ENCODE assay signal across 22 cellular contexts in the genomic region with DNA sequence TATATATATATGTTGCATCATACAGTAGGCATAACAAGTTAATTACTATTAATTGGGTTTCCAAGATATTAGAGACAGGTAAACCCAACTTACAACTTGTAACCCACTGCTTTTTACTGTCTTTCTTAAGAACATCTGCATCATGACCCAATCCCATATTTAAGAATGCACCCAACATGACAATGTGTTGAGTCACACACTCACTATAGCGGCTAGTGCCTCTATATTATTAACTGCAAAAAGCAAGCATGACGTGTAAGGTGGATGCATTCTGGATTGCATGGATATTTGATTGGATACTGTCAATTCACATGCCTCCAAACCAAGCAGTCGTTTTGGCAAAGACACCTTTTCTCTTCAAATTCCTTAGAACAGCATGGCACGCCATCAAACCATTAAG.
DNase-seq lines count a peak whose midpoint lies in the region; ATAC-seq and TF ChIP-seq lines count a peak whose summit lies in the region.
"Had no signal": no experiment of that assay in that cellular context is flagged by ENCODE, and none has a peak within 500 bp of the region (broad histone marks: within the 10 kb centered on the region; RNA-seq: fewer than 3 reads in every experiment).

No MANE protein-coding gene starts in this region.

- ATAC-seq in foreskin keratinocyte (peak; percentile 89), psoas muscle (no peak)
- ATAC-seq: activated naive CD4-positive, alpha-beta T cell treated with anti-CD3 and anti-CD28 coated beads, Interleukin-2, amount 50 U/mL, for 72 hours had no signal

- TF ChIP-seq CTCF in AG10803 (conservative IDR thresholded peaks at IDR 0.05; ENCODE audit: low read length) = no peak
- no peak for TF ChIP-seq CTCF in RWPE1 (conservative IDR thresholded peaks at IDR 0.05; ENCODE audit: low read depth)
- TF ChIP-seq CTCF in foreskin keratinocyte (conservative IDR thresholded peaks at IDR 0.05) = no peak
- no peak for TF ChIP-seq CTCF in SK-N-SH (IDR thresholded peaks at IDR 0.05)
- TF ChIP-seq CTCF in psoas muscle (IDR thresholded peaks at IDR 0.05) = no peak

- no peak for TF ChIP-seq EP300 in SK-N-SH (IDR thresholded peaks at IDR 0.05; ENCODE audit: borderline replicate concordance in 1 of 2, low read depth in 1 of 2, low read length in 1 of 2)

- WGBS in SK-N-SH (ENCODE audit: low lambda C conversion rate) = 30% methylated on average over 4 of the region's 4 CpGs
- WGBS in psoas muscle, 3 donors = 80 to 83% (median 82%) methylated on average over 4 of the region's 4 CpGs

- no peaks in the 10 kb centered on the region for H3K79me2 ChIP-seq in SK-N-SH (ENCODE audit: insufficient read depth)
- H3K79me2 ChIP-seq: hepatocyte had no signal

- H3K9me2 ChIP-seq in SK-N-SH = no peaks in the 10 kb centered on the region

- no peaks in the 10 kb centered on the region for H3K9me3 ChIP-seq in SK-N-SH
- no peaks in the 10 kb centered on the region for H3K9me3 ChIP-seq in psoas muscle
- H3K9me3 ChIP-seq: neutrophil, tibial artery had no signal

- intact Hi-C loops in psoas muscle (cut with DNase I) = no loop called here

- H3K4me3 ChIP-seq in AG10803 (ENCODE audit: low read length) (no peak overlapping the region), SK-N-SH (ENCODE audit: low read depth in 2 of 2, low read length in 1 of 2) (no peak overlapping the region), psoas muscle (no peak overlapping the region)
- H3K4me3 ChIP-seq: hepatocyte, lung, PC-9, tibial artery had no signal

- CTCF ChIA-PET in RWPE1 (lab: Yijun Ruan, JAX) = interaction anchor here (0.7 kb wide), 1 partner anchor 30 kb away, joined by 3 read pairs; no protein-coding TSS in a partner anchor
- CTCF ChIA-PET in SK-N-SH (lab: Yijun Ruan, JAX) = no interaction called here

- H3K36me3 ChIP-seq in SK-N-SH (replicated peaks in 1 of 2; ENCODE audit: control insufficient read depth in 1 of 2, insufficient read depth in 2 of 2, low read length in 1 of 2) (no peaks in the 10 kb centered on the region), psoas muscle (ENCODE audit: insufficient read depth in 1 of 2, low read depth in 1 of 2) (no peaks in the 10 kb centered on the region)
- H3K36me3 ChIP-seq: neutrophil, tibial artery had no signal

- DNase-seq in AG10803 (ENCODE audit: low read depth) = peak; percentile 23
- DNase-seq in HS-27A (ENCODE audit: low read depth) = peak; percentile 77
- peak; percentile 67 for DNase-seq in RWPE1 (ENCODE audit: low spot score)
- peak; percentile 58 to 88 for DNase-seq in foreskin keratinocyte
- DNase-seq in activated CD4-positive, alpha-beta T cell treated with anti-CD3 and anti-CD28 coated beads for 4 hours = no peak
- DNase-seq in SK-N-SH = no peak
- DNase-seq in SHP77 treated with DMSO at 0.1 percent for 48 hours (lab: John Stamatoyannopoulos, UW) = no peak
- no peak for DNase-seq in psoas muscle
- DNase-seq: CD8-positive, alpha-beta memory T cell; DMS79; MV-4-11; NCI-H187; NCI-H2227 treated with DMSO at 0.1 percent for 48 hours; NCI-H82; small intestine; stimulated activated naive CD4-positive, alpha-beta T cell treated with Interleukin-2 at 50 U/mL for 16 hours; tibial artery had no signal

- H4K20me1 ChIP-seq in SK-N-SH (ENCODE audit: insufficient read depth) = no peaks in the 10 kb centered on the region

- H3K27ac ChIP-seq in RWPE1 (no peak overlapping the region), foreskin keratinocyte (no peak overlapping the region), SK-N-SH (ENCODE audit: low read depth in 2 of 2, low read length in 1 of 2) (no peak overlapping the region), psoas muscle (no peak overlapping the region)
- H3K27ac ChIP-seq: hepatocyte, neutrophil, PC-9, tibial artery had no signal

- H3K4me1 ChIP-seq in foreskin keratinocyte (peaks cover 5% of the 10 kb centered on the region), SK-N-SH (ENCODE audit: control insufficient read depth in 1 of 2, insufficient read depth in 2 of 2, low read depth in 1 of 2, low read length in 1 of 2) (no peaks in the 10 kb centered on the region), psoas muscle (no peaks in the 10 kb centered on the region)
- H3K4me1 ChIP-seq: tibial artery had no signal

- no peak overlapping the region for H3K9ac ChIP-seq in SK-N-SH

- H3F3A ChIP-seq in SK-N-SH (replicated peaks; ENCODE audit: insufficient read depth) = no peaks in the 10 kb centered on the region

- H3K27me3 ChIP-seq in foreskin keratinocyte (no peaks in the 10 kb centered on the region), SK-N-SH (ENCODE audit: insufficient read depth) (no peaks in the 10 kb centered on the region), psoas muscle (ENCODE audit: insufficient read depth in 3 of 3, low read length in 2 of 3) (no peaks in the 10 kb centered on the region)
- H3K27me3 ChIP-seq: hepatocyte, neutrophil, tibial artery had no signal

- no peak overlapping the region for H3K4me2 ChIP-seq in SK-N-SH
- H3K4me2 ChIP-seq: hepatocyte, PC-9 had no signal

- POLR2A ChIA-PET in RWPE1 (lab: Yijun Ruan, JAX; ENCODE audit: low non-redundant PET) = no interaction called here
- POLR2A ChIA-PET in SK-N-SH (lab: Yijun Ruan, JAX) = no interaction called here

- no peak overlapping the region for H2AFZ ChIP-seq in SK-N-SH (ENCODE audit: low read depth)
- H2AFZ ChIP-seq: hepatocyte, PC-9 had no signal

- no peak for TF ChIP-seq RAD21 in SK-N-SH (IDR thresholded peaks at IDR 0.05; ENCODE audit: low read length)

TF ChIP-seq in SK-N-SH, 30 proteins besides CTCF, POLR2A, EP300 and RAD21:
- no peak for TF ChIP-seq FOXJ3 (CRISPR knock-in tag; IDR thresholded peaks at IDR 0.05)
- no peak for TF ChIP-seq YY1 (IDR thresholded peaks at IDR 0.05; ENCODE audit: low read depth)
- no peak for TF ChIP-seq POLR2AphosphoS5 (IDR thresholded peaks at IDR 0.05; ENCODE audit: low read depth, low read length)

Comparison
In these comparisons a context has a peak if more than half of its experiments do, and no peak if none do; other contexts are left out.
1. DNase-seq: peak in AG10803 (single experiment), HS-27A (single experiment), RWPE1 (single experiment) and foreskin keratinocyte (2 of 2); none in activated CD4-positive, alpha-beta T cell treated with anti-CD3 and anti-CD28 coated beads for 4 hours (0 of 2), SK-N-SH (single experiment), SHP77 treated with DMSO at 0.1 percent for 48 hours (single experiment) and psoas muscle (0 of 2).